ENCODE assay signal across 8 cellular contexts in the genomic region with DNA sequence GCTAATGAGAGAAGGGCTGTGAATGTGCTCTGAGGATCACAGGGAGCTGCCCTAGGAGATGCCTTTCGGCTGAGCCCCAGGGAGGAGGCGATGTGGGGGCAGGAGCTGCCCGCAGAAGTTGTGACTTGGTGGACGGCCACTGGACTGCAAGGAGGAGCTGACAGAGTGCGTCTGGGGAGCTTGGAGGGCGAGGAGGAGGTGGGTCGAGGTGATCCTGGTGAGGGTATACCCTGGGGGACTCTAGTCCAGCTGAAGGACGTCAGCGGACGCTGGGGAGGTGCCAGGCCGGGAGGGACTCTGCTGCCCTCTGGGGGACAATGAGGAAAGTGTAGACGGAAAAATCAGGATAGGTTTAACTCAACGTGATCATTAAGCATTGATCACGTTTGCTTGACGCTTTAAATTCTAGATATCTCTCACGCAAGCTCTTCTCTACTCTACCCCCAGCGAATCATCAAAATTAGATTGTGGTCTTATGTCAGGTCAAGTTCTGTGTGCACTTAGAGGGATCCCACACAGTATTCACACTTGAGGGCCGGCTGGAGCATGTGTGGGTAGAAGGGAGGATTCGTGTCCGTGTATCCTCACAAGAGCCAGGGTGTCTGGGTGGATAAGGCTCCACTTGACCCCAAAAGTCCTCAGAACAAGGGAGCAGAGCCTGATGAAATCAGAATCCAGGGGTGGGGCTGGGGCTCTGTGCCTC. TPM values are rescaled to one million over a fixed set of nuclear protein-coding genes. Genes with fewer than 3 reads are reported as not detected.
DNase-seq lines count a peak whose midpoint lies in the region; ATAC-seq, FAIRE-seq and TF ChIP-seq lines count a peak whose summit lies in the region.

No MANE protein-coding gene starts in this region.

- no peaks in the 10 kb centered on the region for H3K36me3 Mint-ChIP-seq in CD14-positive monocyte
- no peaks in the 10 kb centered on the region for H3K36me3 Mint-ChIP-seq in activated T-helper 2 cell treated with anti-CD3 and anti-CD28 coated beads, Interferon-gamma antibody, Interleukin-2, Interleukin-4, amounts not matched to agents 10 μg/mL and 5 μg/mL and 100 μg/mL, durations not matched to agents 14 hours and 24 hours and 36 hours (ENCODE audit: low read depth)

- H3K4me3 ChIP-seq in foreskin fibroblast (ENCODE audit: low read depth in 1 of 2, low read length in 2 of 2) = no peak overlapping the region

- peak overlapping the region in 1 of 2 donors; percentile 50 for H3K4me3 Mint-ChIP-seq in CD14-positive monocyte
- H3K4me3 Mint-ChIP-seq in activated T-helper 2 cell treated with anti-CD3 and anti-CD28 coated beads, Interferon-gamma antibody, Interleukin-2, Interleukin-4, amounts not matched to agents 10 μg/mL and 5 μg/mL and 100 μg/mL, durations not matched to agents 14 hours and 24 hours and 36 hours (ENCODE audit: low read depth) = no peak overlapping the region

- H3K27ac Mint-ChIP-seq in CD14-positive monocyte = peak overlapping the region in 2 of 7 donors; percentile 5 to 52
- H3K27ac Mint-ChIP-seq in activated T-helper 2 cell treated with anti-CD3 and anti-CD28 coated beads, Interferon-gamma antibody, Interleukin-2, Interleukin-4, amounts not matched to agents 10 μg/mL and 5 μg/mL and 100 μg/mL, durations not matched to agents 14 hours and 24 hours and 36 hours = no peak overlapping the region

- intact Hi-C loops in CD14-positive monocyte (cut with micrococcal nuclease) = no loop called here
- intact Hi-C loops in Right ventricle myocardium superior (cut with DNase I) = no loop called here
- intact Hi-C loops in activated T-helper 2 cell treated with anti-CD3 and anti-CD28 coated beads, Interferon-gamma antibody, Interleukin-2, Interleukin-4, amounts not matched to agents 10 μg/mL and 5 μg/mL and 100 μg/mL, durations not matched to agents 14 hours and 24 hours and 36 hours (cut with micrococcal nuclease) = no loop called here

- H3K4me1 Mint-ChIP-seq in CD14-positive monocyte = peaks cover 3% of the 10 kb centered on the region
- no peaks in the 10 kb centered on the region for H3K4me1 Mint-ChIP-seq in activated T-helper 2 cell treated with anti-CD3 and anti-CD28 coated beads, Interferon-gamma antibody, Interleukin-2, Interleukin-4, amounts not matched to agents 10 μg/mL and 5 μg/mL and 100 μg/mL, durations not matched to agents 14 hours and 24 hours and 36 hours (ENCODE audit: low read depth)

- peaks cover 0 to 17% (median 12%) of the 10 kb centered on the region in 7 donors for H3K9me3 Mint-ChIP-seq in CD14-positive monocyte
- no peaks in the 10 kb centered on the region for H3K9me3 Mint-ChIP-seq in activated T-helper 2 cell treated with anti-CD3 and anti-CD28 coated beads, Interferon-gamma antibody, Interleukin-2, Interleukin-4, amounts not matched to agents 10 μg/mL and 5 μg/mL and 100 μg/mL, durations not matched to agents 14 hours and 24 hours and 36 hours

- peaks cover 25 to 55% (median 29%) of the 10 kb centered on the region in 3 donors for H3K27me3 Mint-ChIP-seq in CD14-positive monocyte (ENCODE audit: low read depth in 3 of 3)
- peaks cover 16% of the 10 kb centered on the region for H3K27me3 Mint-ChIP-seq in activated T-helper 2 cell treated with anti-CD3 and anti-CD28 coated beads, Interferon-gamma antibody, Interleukin-2, Interleukin-4, amounts not matched to agents 10 μg/mL and 5 μg/mL and 100 μg/mL, durations not matched to agents 14 hours and 24 hours and 36 hours (ENCODE audit: low read depth)

- ATAC-seq in SK-N-SH treated with all-trans-retinoic acid at 6 μM for 48 hours (peak; percentile 85), Right ventricle myocardium superior (ENCODE audit: poor library complexity) (no peak)

- TF ChIP-seq CTCF in CD14-positive monocyte (IDR thresholded peaks at IDR 0.05) (peak; percentile 88), GM13976 (IDR thresholded peaks at IDR 0.05; ENCODE audit: borderline replicate concordance, control extremely low read depth, extremely low read depth, insufficient read depth, missing control alignments) (peak; percentile 65), foreskin fibroblast (IDR thresholded peaks at IDR 0.05; ENCODE audit: low read depth, low read length) (peak; percentile 52)

- FAIRE-seq in frontal cortex (lab: Jason Lieb, UNC) = no peak

- in situ Hi-C loops in GM13976 (cut with MboI; ENCODE audit: low sequenced_read_pairs, unreplicated experiment) = no loop called here

- DNase-seq in CD14-positive monocyte (ENCODE audit: low spot score) = no peak
- DNase-seq in GM13976 (ENCODE audit: low spot score) = peak; percentile 64
- peak in 1 of 2 donors; percentile 24 for DNase-seq in foreskin fibroblast
- no peak for DNase-seq in frontal cortex (ENCODE audit: low spot score in 2 of 2)
- no peak for DNase-seq in effector CD8-positive, alpha-beta T cell (lab: John Stamatoyannopoulos, UW)
- DNase-seq in Right ventricle myocardium superior = no peak
- DNase-seq in activated T-helper 2 cell treated with anti-CD3 and anti-CD28 coated beads, Interferon-gamma antibody, Interleukin-2, Interleukin-4, amounts not matched to agents 10 μg/mL and 5 μg/mL and 100 μg/mL, durations not matched to agents 14 hours and 24 hours and 36 hours (ENCODE audit: low spot score) = no peak

TF ChIP-seq in SK-N-SH treated with all-trans-retinoic acid at 6 μM for 48 hours, 23 proteins besides CTCF, POLR2A, EP300 and RAD21 (continues in another document):
- TF ChIP-seq GLIS3 (CRISPR knock-in tag; IDR thresholded peaks at IDR 0.05) = no peak
- no peak for TF ChIP-seq SNAI2 (CRISPR knock-in tag; IDR thresholded peaks at IDR 0.05)
- no peak for TF ChIP-seq TSHZ2 (CRISPR knock-in tag; IDR thresholded peaks at IDR 0.05)
- no peak for TF ChIP-seq OSR1 (CRISPR knock-in tag; IDR thresholded peaks at IDR 0.05)
- TF ChIP-seq TCF4 (CRISPR knock-in tag; IDR thresholded peaks at IDR 0.05; ENCODE audit: borderline replicate concordance) = no peak
- TF ChIP-seq ZNF565 (CRISPR knock-in tag; conservative IDR thresholded peaks at IDR 0.05; ENCODE audit: low read depth) = no peak
- no peak for TF ChIP-seq ISL1 (CRISPR knock-in tag; IDR thresholded peaks at IDR 0.05)
- no peak for TF ChIP-seq CSRNP3 (CRISPR knock-in tag; IDR thresholded peaks at IDR 0.05)
- no peak for TF ChIP-seq ZFP3 (CRISPR knock-in tag; IDR thresholded peaks at IDR 0.05)
- no peak for TF ChIP-seq ZC3H10 (CRISPR knock-in tag; IDR thresholded peaks at IDR 0.05)
- no peak for TF ChIP-seq BACH2 (CRISPR knock-in tag; IDR thresholded peaks at IDR 0.05; ENCODE audit: borderline replicate concordance)
- TF ChIP-seq CSDC2 (CRISPR knock-in tag; IDR thresholded peaks at IDR 0.05) = no peak

RNA-seq across cellular contexts. Expression of gene CEACAM7, which starts 3.3 kb away (rescaled TPM):
- not detected for polyA plus RNA-seq in CD14-positive monocyte
- total RNA-seq in frontal cortex = not detected
- total RNA-seq in Right ventricle myocardium superior = not detected
- total RNA-seq in activated T-helper 2 cell treated with anti-CD3 and anti-CD28 coated beads, Interferon-gamma antibody, Interleukin-2, Interleukin-4, amounts not matched to agents 10 μg/mL and 5 μg/mL and 100 μg/mL, durations not matched to agents 14 hours and 24 hours and 36 hours = not detected in 2 replicates

RNA-seq across cellular contexts. Expression of gene CEACAM5, which starts 17.0 kb away (rescaled TPM):
- not detected for polyA plus RNA-seq in CD14-positive monocyte
- not detected for total RNA-seq in frontal cortex
- total RNA-seq in Right ventricle myocardium superior = not detected
- total RNA-seq in activated T-helper 2 cell treated with anti-CD3 and anti-CD28 coated beads, Interferon-gamma antibody, Interleukin-2, Interleukin-4, amounts not matched to agents 10 μg/mL and 5 μg/mL and 100 μg/mL, durations not matched to agents 14 hours and 24 hours and 36 hours = not detected in 2 replicates
